In genomic region chr2:106624787-106625369, GRCh38 we compare ENCODE assay signal across 15 cellular contexts.
DNase-seq lines count a peak whose midpoint lies in the region; TF ChIP-seq lines count a peak whose summit lies in the region.
"Had no signal": no experiment of that assay in that cellular context is flagged by ENCODE, and none has a peak within 500 bp of the region (broad histone marks: within the 10 kb centered on the region; RNA-seq: fewer than 3 reads in every experiment).

No MANE protein-coding gene starts in this region.

- H3K27me3 Mint-ChIP-seq in activated CD4-positive, alpha-beta memory T cell treated with anti-CD3 and anti-CD28 coated beads for 36 hours = peaks cover 16% of the 10 kb centered on the region
- H3K27me3 Mint-ChIP-seq: B cell had no signal

- H2AFZ ChIP-seq in hepatocyte (no peak overlapping the region), parathyroid adenoma (peak overlapping the region; percentile 57)
- H2AFZ ChIP-seq: GM23338 had no signal

- no peak for TF ChIP-seq CTCF in hepatocyte (IDR thresholded peaks at IDR 0.05; ENCODE audit: poor library complexity)
- no peak for TF ChIP-seq CTCF in parathyroid adenoma (IDR thresholded peaks at IDR 0.05)

- H3K4me1 Mint-ChIP-seq in activated CD4-positive, alpha-beta memory T cell treated with anti-CD3 and anti-CD28 coated beads for 36 hours (ENCODE audit: low read depth) = no peaks in the 10 kb centered on the region
- H3K4me1 Mint-ChIP-seq: B cell; CD8-positive, alpha-beta memory T cell had no signal

- peak; percentile 47 for DNase-seq in Daoy (ENCODE audit: low read depth)
- DNase-seq in hepatocyte (ENCODE audit: low spot score) = peak; percentile 13
- no peak for DNase-seq in HT-29 (ENCODE audit: low spot score)
- no peak for DNase-seq in glomerular visceral epithelial cell (ENCODE audit: extremely low spot score)
- DNase-seq in activated CD4-positive, alpha-beta memory T cell treated with anti-CD3 and anti-CD28 coated beads for 36 hours = no peak
- DNase-seq: CD8-positive, alpha-beta memory T cell; COR-L47; DMS 273 treated with DMSO at 0.1 percent for 48 hours; DMS79; GF-D8; HFFc6 had no signal

- 85% methylated on average over 2 of the region's 2 CpGs for WGBS in hepatocyte (ENCODE audit: low lambda C conversion rate, missing lambda C conversion rate)

- H3K9ac ChIP-seq in parathyroid adenoma = no peak overlapping the region
- H3K9ac ChIP-seq: BLaER1 treated with 17β-estradiol and CSF1 and Interleukin-3, amounts not matched to agents 10 nM and 100 nM had no signal

- CTCF ChIA-PET in activated CD4-positive, alpha-beta memory T cell treated with anti-CD3 and anti-CD28 coated beads for 36 hours (lab: Charles Lee) = interaction anchor here (0.6 kb wide), 1 partner anchor 12 kb away, joined by 3 read pairs; no protein-coding TSS in a partner anchor

- H3K9me3 ChIP-seq in hepatocyte (ENCODE audit: low read depth) (no peaks in the 10 kb centered on the region), parathyroid adenoma (ENCODE audit: control insufficient read depth, low read length) (no peaks in the 10 kb centered on the region)

- H3K27me3 ChIP-seq in hepatocyte (no peaks in the 10 kb centered on the region), parathyroid adenoma (ENCODE audit: control insufficient read depth, insufficient read depth, low read length) (no peaks in the 10 kb centered on the region)
- H3K27me3 ChIP-seq: BLaER1 treated with 17β-estradiol and CSF1 and Interleukin-3, amounts not matched to agents 10 nM and 100 nM had no signal

- H3K4me3 Mint-ChIP-seq in activated CD4-positive, alpha-beta memory T cell treated with anti-CD3 and anti-CD28 coated beads for 36 hours = no peak overlapping the region
- H3K4me3 Mint-ChIP-seq: B cell; CD8-positive, alpha-beta memory T cell; GM23338; HFFc6 had no signal

- no peaks in the 10 kb centered on the region for H3K9me2 ChIP-seq in hepatocyte (replicated peaks; ENCODE audit: insufficient read depth)

- H3K4me2 ChIP-seq in hepatocyte (no peak overlapping the region), parathyroid adenoma (ENCODE audit: low read length) (peak overlapping the region; percentile 17)
- H3K4me2 ChIP-seq: BLaER1 treated with 17β-estradiol and CSF1 and Interleukin-3, amounts not matched to agents 10 nM and 100 nM; GM23338 had no signal

- H3K36me3 ChIP-seq in hepatocyte (replicated peaks; ENCODE audit: insufficient read depth, low read depth) (no peaks in the 10 kb centered on the region), parathyroid adenoma (ENCODE audit: control insufficient read depth, insufficient read depth, low read length) (no peaks in the 10 kb centered on the region)

- H3K36me3 Mint-ChIP-seq in activated CD4-positive, alpha-beta memory T cell treated with anti-CD3 and anti-CD28 coated beads for 36 hours = peaks cover 2% of the 10 kb centered on the region

- H3K27ac Mint-ChIP-seq in activated CD4-positive, alpha-beta memory T cell treated with anti-CD3 and anti-CD28 coated beads for 36 hours = no peak overlapping the region
- H3K27ac Mint-ChIP-seq: B cell; CD8-positive, alpha-beta memory T cell; GM23338; HFFc6 had no signal

- intact Hi-C loops in activated CD4-positive, alpha-beta memory T cell treated with anti-CD3 and anti-CD28 coated beads for 36 hours (cut with micrococcal nuclease) = no loop called here

- POLR2A ChIA-PET in activated CD4-positive, alpha-beta memory T cell treated with anti-CD3 and anti-CD28 coated beads for 36 hours (lab: Charles Lee) = no interaction called here

- H3K9me3 Mint-ChIP-seq in activated CD4-positive, alpha-beta memory T cell treated with anti-CD3 and anti-CD28 coated beads for 36 hours = peaks cover 12% of the 10 kb centered on the region

- no peaks in the 10 kb centered on the region for H4K20me1 ChIP-seq in hepatocyte (ENCODE audit: insufficient read depth, poor library complexity, severe bottlenecking)
- H4K20me1 ChIP-seq: BLaER1 treated with 17β-estradiol and CSF1 and Interleukin-3, amounts not matched to agents 10 nM and 100 nM had no signal

- H3K79me2 ChIP-seq in hepatocyte (no peaks in the 10 kb centered on the region), parathyroid adenoma (no peaks in the 10 kb centered on the region)

- H3K4me3 ChIP-seq in hepatocyte = no peak overlapping the region
- no peak overlapping the region for H3K4me3 ChIP-seq in parathyroid adenoma (ENCODE audit: low read depth, low read length)
- H3K4me3 ChIP-seq: BLaER1 treated with 17β-estradiol and CSF1 and Interleukin-3, amounts not matched to agents 10 nM and 100 nM; GM23338 had no signal

- H3K27ac ChIP-seq in hepatocyte (no peak overlapping the region), parathyroid adenoma (no peak overlapping the region)
- H3K27ac ChIP-seq: BLaER1 treated with 17β-estradiol and CSF1 and Interleukin-3, amounts not matched to agents 10 nM and 100 nM had no signal

- H3K4me1 ChIP-seq in hepatocyte (ENCODE audit: insufficient read depth) (no peaks in the 10 kb centered on the region), parathyroid adenoma (peaks cover 6% of the 10 kb centered on the region)
- H3K4me1 ChIP-seq: BLaER1 treated with 17β-estradiol and CSF1 and Interleukin-3, amounts not matched to agents 10 nM and 100 nM had no signal

Comparison
In these comparisons a context has a peak if more than half of its experiments do, and no peak if none do; other contexts are left out.
1. DNase-seq: peak in Daoy (single experiment) and hepatocyte (single experiment); none in HT-29 (single experiment), glomerular visceral epithelial cell (single experiment) and activated CD4-positive, alpha-beta memory T cell treated with anti-CD3 and anti-CD28 coated beads for 36 hours (single experiment).